Comparison of ENCODE assay signal across 14 cellular contexts in genomic region chr2:179098080-179098689, GRCh38. TPM values are rescaled to one million over a fixed set of nuclear protein-coding genes. Genes with fewer than 3 reads are reported as not detected.
"Had no signal": no experiment of that assay in that cellular context is flagged by ENCODE, and none has a peak within 500 bp of the region (broad histone marks: within the 10 kb centered on the region; RNA-seq: fewer than 3 reads in every experiment).

No MANE protein-coding gene starts in this region.

- H3K9me3 ChIP-seq: ovary, thoracic aorta had no signal

- H3K27ac Mint-ChIP-seq: activated naive CD8-positive, alpha-beta T cell treated with anti-CD3 and anti-CD28 coated beads, Interleukin-2, amount 10 ng/mL, durations not matched to agents 7 days and 5 days had no signal

- DNase-seq: activated CD4-positive, alpha-beta T cell treated with anti-CD3 and anti-CD28 coated beads, Interleukin-2, amount 50 U/mL, for 4 hours; activated CD4-positive, CD25-positive, alpha-beta regulatory T cell treated with anti-CD3 and anti-CD28 coated beads, Interleukin-2, amount 50 U/mL, for 72 hours; activated naive CD8-positive, alpha-beta T cell treated with anti-CD3 and anti-CD28 coated beads, Interleukin-2, amount 10 ng/mL, durations not matched to agents 7 days and 5 days; activated T-cell treated with anti-CD3 and anti-CD28 coated beads, Interleukin-2, amount 50 U/mL, for 1 hour; aorta; dorsolateral prefrontal cortex; hypothalamus; kidney glomerular epithelial cell; ovary; stimulated activated CD4-positive, alpha-beta T cell treated with anti-CD3 and anti-CD28 coated beads, Interleukin-4, amount 100 ng/mL, for 4 hours; stomach had no signal

- H3K4me3 Mint-ChIP-seq: activated naive CD8-positive, alpha-beta T cell treated with anti-CD3 and anti-CD28 coated beads, Interleukin-2, amount 10 ng/mL, durations not matched to agents 7 days and 5 days had no signal

RNA-seq across cellular contexts. Expression of gene CCDC141, which starts 48.2 kb away (rescaled TPM):
- total RNA-seq: bronchial epithelial cell, chondrocyte had no signal
